In genomic region chr7:152633072-152633471, GRCh38 we compare ENCODE assay signal across 2 cellular contexts.
TF ChIP-seq lines count a peak whose summit lies in the region.

No MANE protein-coding gene starts in this region.

TF ChIP-seq in HepG2, 621 proteins besides CTCF, POLR2A, EP300 and RAD21:
- no peak for TF ChIP-seq MAZ (IDR thresholded peaks at IDR 0.05; ENCODE audit: borderline replicate concordance, low read depth, low read length)
- TF ChIP-seq MAZ (CRISPR knock-in tag; IDR thresholded peaks at IDR 0.05; ENCODE audit: low read depth), result no peak
- TF ChIP-seq ARID4A (CRISPR knock-in tag; IDR thresholded peaks at IDR 0.05; ENCODE audit: borderline replicate concordance), result no peak
- TF ChIP-seq CREB1 (IDR thresholded peaks at IDR 0.05), result peak; percentile 95
- no peak for TF ChIP-seq CREB1 (CRISPR knock-in tag; IDR thresholded peaks at IDR 0.05)
- peak; percentile 94 for TF ChIP-seq ATF7 (IDR thresholded peaks at IDR 0.05)
- TF ChIP-seq ATF7 (CRISPR knock-in tag; IDR thresholded peaks at IDR 0.05), result no peak

TF ChIP-seq in H1, 55 proteins besides CTCF, POLR2A, EP300 and RAD21:
- TF ChIP-seq KDM5A (IDR thresholded peaks at IDR 0.05; ENCODE audit: low read length) (no peak), RNF2 (IDR thresholded peaks at IDR 0.05; ENCODE audit: borderline replicate concordance, low read depth, low read length, missing control alignments, poor library complexity, severe bottlenecking) (no peak), GTF2F1 (IDR thresholded peaks at IDR 0.05; ENCODE audit: borderline replicate concordance, low read depth, low read length) (no peak), KDM4A (IDR thresholded peaks at IDR 0.05; ENCODE audit: low read depth, low read length, severe bottlenecking) (no peak), JUND (IDR thresholded peaks at IDR 0.05; ENCODE audit: low read length) (no peak), SIRT6 (IDR thresholded peaks at IDR 0.05; ENCODE audit: low read length) (no peak), SAP30 (IDR thresholded peaks at IDR 0.05; ENCODE audit: insufficient read depth, insufficient replicate concordance, low read length) (no peak), USF2 (IDR thresholded peaks at IDR 0.05; ENCODE audit: low read length) (no peak), HDAC6 (IDR thresholded peaks at IDR 0.05; ENCODE audit: low read depth, low read length) (no peak), CREB1 (IDR thresholded peaks at IDR 0.05) (no peak), CTBP2 (IDR thresholded peaks at IDR 0.05; ENCODE audit: borderline replicate concordance, insufficient read depth, insufficient read length, low read length) (no peak), RXRA (IDR thresholded peaks at IDR 0.05; ENCODE audit: insufficient read depth, low read depth, low read length) (no peak), ATF3 (IDR thresholded peaks at IDR 0.05; ENCODE audit: insufficient read depth, low read depth, low read length) (no peak), SRF (IDR thresholded peaks at IDR 0.05; ENCODE audit: low read depth, low read length) (no peak), NANOG (IDR thresholded peaks at IDR 0.05; ENCODE audit: insufficient read depth, low read depth, low read length, poor library complexity, severe bottlenecking) (no peak), CBX8 (IDR thresholded peaks at IDR 0.05; ENCODE audit: borderline replicate concordance, low read depth, low read length) (no peak), POLR2AphosphoS5 (IDR thresholded peaks at IDR 0.05; ENCODE audit: low read depth, low read length) (no peak)
